In genomic region chr4:139593091-139593564, GRCh38 we compare ENCODE assay signal across 13 cellular contexts. TPM values are rescaled to one million over a fixed set of nuclear protein-coding genes. Genes with fewer than 3 reads are reported as not detected.
DNase-seq lines count a peak whose midpoint lies in the region; TF ChIP-seq lines count a peak whose summit lies in the region.
"Had no signal": no experiment of that assay in that cellular context is flagged by ENCODE, and none has a peak within 500 bp of the region (broad histone marks: within the 10 kb centered on the region; RNA-seq: fewer than 3 reads in every experiment).

No MANE protein-coding gene starts in this region.

- H3K4me2 ChIP-seq in mammary epithelial cell (ENCODE audit: insufficient read depth, low read depth, low read length) (no peak overlapping the region), smooth muscle cell (no peak overlapping the region)
- H3K4me2 ChIP-seq: BLaER1 had no signal

- H3K27me3 ChIP-seq in mammary epithelial cell (ENCODE audit: insufficient read depth, low read length) (no peaks in the 10 kb centered on the region), smooth muscle cell (ENCODE audit: low read depth) (no peaks in the 10 kb centered on the region)
- H3K27me3 ChIP-seq: BLaER1 had no signal

- WGBS in mammary epithelial cell (ENCODE audit: low coverage, missing lambda C conversion rate) = 64% methylated on average over 4 of the region's 4 CpGs
- WGBS in smooth muscle cell (ENCODE audit: low lambda C conversion rate) = 23% methylated on average over 4 of the region's 4 CpGs

- H3K79me2 ChIP-seq in mammary epithelial cell (ENCODE audit: insufficient read depth, low read length) = no peaks in the 10 kb centered on the region
- H3K79me2 ChIP-seq in smooth muscle cell (ENCODE audit: low read depth) = no peaks in the 10 kb centered on the region

- BruUV-seq in mammary epithelial cell (replicated peaks; lab: Mats Ljungman, UMichigan) = no TSS peak

- no peaks in the 10 kb centered on the region for H3K9me3 ChIP-seq in mammary epithelial cell (replicated peaks; ENCODE audit: insufficient read depth, low read length)
- H3K9me3 ChIP-seq in smooth muscle cell (replicated peaks; ENCODE audit: low read depth) = no peaks in the 10 kb centered on the region
- H3K9me3 ChIP-seq: neutrophil had no signal

- intact Hi-C loops in mammary epithelial cell (cut with micrococcal nuclease) = no loop called here

- TF ChIP-seq CTCF in mammary epithelial cell (conservative IDR thresholded peaks at IDR 0.05 in 1 of 2, IDR thresholded peaks at IDR 0.05 in 1 of 2; ENCODE audit: extremely low read depth in 1 of 2, insufficient read depth in 1 of 2, low read depth in 1 of 2, low read length in 2 of 2) (no peak), GM13976 (IDR thresholded peaks at IDR 0.05; ENCODE audit: borderline replicate concordance, control extremely low read depth, extremely low read depth, insufficient read depth, missing control alignments) (no peak), smooth muscle cell (IDR thresholded peaks at IDR 0.05; ENCODE audit: borderline replicate concordance, insufficient read depth, poor library complexity, severe bottlenecking) (no peak)

- in situ Hi-C loops in ACHN (cut with HindIII; ENCODE audit: low pct_ligation_motif_present, low pct_unique_long_range_greater_than_20kb, low sequenced_read_pairs) (no loop called here), mammary epithelial cell (cut with MboI; ENCODE audit: low sequenced_read_pairs in 2 of 2) (no loop called here), GM13976 (cut with MboI; ENCODE audit: low sequenced_read_pairs, unreplicated experiment) (no loop called here)

- no peaks in the 10 kb centered on the region for H3K36me3 ChIP-seq in mammary epithelial cell (ENCODE audit: insufficient read depth, low read length)
- no peaks in the 10 kb centered on the region for H3K36me3 ChIP-seq in smooth muscle cell (ENCODE audit: low read depth)
- H3K36me3 ChIP-seq: BLaER1, neutrophil had no signal

- H3K9ac ChIP-seq in mammary epithelial cell (ENCODE audit: insufficient read depth, low read length) (no peak overlapping the region), smooth muscle cell (ENCODE audit: low read depth) (no peak overlapping the region)
- H3K9ac ChIP-seq: BLaER1 had no signal

- no peaks in the 10 kb centered on the region for H3F3A ChIP-seq in smooth muscle cell (ENCODE audit: low read depth)

- H2AFZ ChIP-seq in mammary epithelial cell (ENCODE audit: low read depth, low read length) = no peak overlapping the region
- no peak overlapping the region for H2AFZ ChIP-seq in smooth muscle cell (ENCODE audit: low read depth)

- H3K4me3 ChIP-seq in mammary epithelial cell (replicated peaks in 1 of 3; ENCODE audit: insufficient read depth in 1 of 3, low read depth in 2 of 3, low read length in 3 of 3) (no peak overlapping the region), smooth muscle cell (no peak overlapping the region)
- H3K4me3 ChIP-seq: BLaER1 had no signal

- dilution Hi-C loops in mammary epithelial cell (cut with HindIII; ENCODE audit: low sequenced_read_pairs) = no loop called here

- H3K4me1 ChIP-seq in mammary epithelial cell (ENCODE audit: insufficient read depth, low read length) = peaks cover 10% of the 10 kb centered on the region
- H3K4me1 ChIP-seq in smooth muscle cell (ENCODE audit: low read depth) = peaks cover 17% of the 10 kb centered on the region

- CTCF ChIA-PET in mammary epithelial cell (lab: Charles Lee; ENCODE audit: low non-redundant PET) = no interaction called here

- DNase-seq in ACHN (peak; percentile 44), HS-27A (ENCODE audit: low read depth) (peak; percentile 62), mammary epithelial cell (peak; percentile 7), kidney tubule cell (ENCODE audit: low spot score) (peak; percentile 76), T1000 (lab: John Stamatoyannopoulos, UW) (no peak), UCSD-AML1 (lab: John Stamatoyannopoulos, UW; ENCODE audit: unreplicated experiment) (no peak), GM13976 (ENCODE audit: low spot score) (no peak), smooth muscle cell (lab: John Stamatoyannopoulos, UW; ENCODE audit: unreplicated experiment) (no peak)
- DNase-seq: activated naive CD8-positive, alpha-beta T cell treated with anti-CD3 and anti-CD28 coated beads for 36 hours; KG1; stimulated activated naive CD8-positive, alpha-beta T cell treated with anti-CD3 and anti-CD28 coated beads, Interleukin-15, amount 100 ng/mL, for 72 hours had no signal

- no peaks in the 10 kb centered on the region for H4K20me1 ChIP-seq in mammary epithelial cell (ENCODE audit: insufficient read depth, low read length)
- no peaks in the 10 kb centered on the region for H4K20me1 ChIP-seq in smooth muscle cell (ENCODE audit: low read depth)
- H4K20me1 ChIP-seq: BLaER1 had no signal

- no peak overlapping the region for H3K27ac ChIP-seq in mammary epithelial cell (ENCODE audit: insufficient read depth, low read depth, low read length)
- no peak overlapping the region for H3K27ac ChIP-seq in smooth muscle cell (ENCODE audit: low read depth)
- H3K27ac ChIP-seq: BLaER1, neutrophil had no signal

RNA-seq across cellular contexts. Expression of gene SETD7, which starts 37.1 kb away (rescaled TPM):
- 10 to 100 TPM; 43.6 to 72.2 TPM for total RNA-seq in mammary epithelial cell
- 12.1 TPM for polyA plus RNA-seq in mammary epithelial cell
- polyA minus RNA-seq in mammary epithelial cell = 70.5 TPM
- total RNA-seq in smooth muscle cell = 34.2 and 39.3 TPM in 2 replicates
- polyA plus RNA-seq in smooth muscle cell = 8.5 and 10.2 TPM in 2 replicates

Comparison
In these comparisons a context has a peak if more than half of its experiments do, and no peak if none do; other contexts are left out.
1. DNase-seq: peak in ACHN (single experiment), HS-27A (single experiment), mammary epithelial cell (single experiment) and kidney tubule cell (single experiment); none in T1000 (single experiment), UCSD-AML1 (single experiment), GM13976 (single experiment) and smooth muscle cell (single experiment).